ENCODE assay signal across 8 cellular contexts in the genomic region with DNA sequence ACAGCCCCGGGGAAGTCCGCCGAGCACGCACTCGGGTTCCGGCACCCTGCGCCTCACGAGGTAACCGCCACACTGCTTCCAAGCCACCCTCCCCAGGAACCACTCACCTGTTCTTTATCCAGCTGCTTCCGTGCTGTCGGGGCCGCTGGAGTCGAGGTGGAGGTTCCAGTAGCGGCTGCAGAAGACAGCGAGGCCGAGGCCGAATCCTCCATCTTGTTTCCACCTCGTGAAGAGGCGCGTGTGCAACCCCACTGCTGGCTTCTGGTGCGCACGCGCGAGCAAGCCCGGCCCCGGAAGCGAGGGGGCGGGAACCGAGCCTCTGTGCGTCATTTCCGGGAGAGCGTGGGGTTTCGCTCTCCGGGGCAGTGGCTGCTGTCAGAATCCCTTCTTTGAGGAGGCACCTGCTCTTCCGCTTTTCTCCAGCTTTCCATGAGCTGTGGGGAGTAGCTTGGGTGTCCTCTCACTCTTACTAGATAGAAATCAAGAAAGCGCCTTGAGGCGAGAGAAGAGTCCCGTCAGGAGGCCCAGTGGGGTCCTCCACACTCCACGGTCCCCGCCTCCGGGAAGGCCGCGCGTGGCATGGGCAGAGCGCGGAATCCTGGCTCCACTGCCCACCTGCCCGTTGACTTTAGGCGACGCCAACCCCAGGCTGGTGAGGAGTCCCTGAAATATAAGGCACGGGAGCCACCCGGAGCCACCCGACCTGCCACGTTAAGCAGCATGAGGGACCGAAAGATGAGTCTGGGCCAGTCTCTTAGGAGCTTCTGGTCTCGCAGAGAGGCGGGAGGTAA. TPM values are rescaled to one million over a fixed set of nuclear protein-coding genes. Genes with fewer than 3 reads are reported as not detected.
DNase-seq lines count a peak whose midpoint lies in the region; ATAC-seq and TF ChIP-seq lines count a peak whose summit lies in the region.

RSL1D1 (minus strand) TSS at position 242 of the 791 bp plus-strand sequence; CDS start at position 212, 30 bp downstream.

- no peak for TF ChIP-seq CTCF in PC-9 (conservative IDR thresholded peaks at IDR 0.05)

- H3K36me3 ChIP-seq in PC-9 (ENCODE audit: low read depth) (peaks cover 43% of the 10 kb centered on the region), muscle layer of colon (ENCODE audit: insufficient read depth, low read length) (peaks cover 29% of the 10 kb centered on the region)

- CTCF ChIA-PET in PC-9 (lab: Charles Lee), result interaction anchor here (0.5 to 0.8 kb wide), 4 partner anchors 14 to 224 kb away, joined by 3 to 7 read pairs (median 4); no protein-coding TSS in a partner anchor

- peaks cover 39% of the 10 kb centered on the region for H4K20me1 ChIP-seq in PC-9 (ENCODE audit: insufficient read depth)

- in situ Hi-C loops in KBM-7 (cut with MboI; ENCODE audit: low pct_unique_long_range_greater_than_20kb, low sequenced_read_pairs), result no loop called here

- intact Hi-C loops in PC-9 (cut with micrococcal nuclease; ENCODE audit: unreplicated experiment), result loop anchor here (2.0 kb wide), 1 partner anchor 15 kb away; no protein-coding TSS in a partner anchor

- peak within 1 kb of the TSS; percentile 97 for H2AFZ ChIP-seq in PC-9

- peak within 1 kb of the TSS; percentile 97 for H3K4me2 ChIP-seq in PC-9

- no peaks in the 10 kb centered on the region for H3K9me3 ChIP-seq in PC-9 (ENCODE audit: insufficient read depth, low read depth)
- no peaks in the 10 kb centered on the region for H3K9me3 ChIP-seq in muscle layer of colon (ENCODE audit: low read length)

- H3K9ac ChIP-seq in muscle layer of colon (ENCODE audit: low read length), result peak within 1 kb of the TSS; percentile 76

- H3K4me1 ChIP-seq in PC-9 (replicated peaks; ENCODE audit: insufficient read depth) (peaks cover 27% of the 10 kb centered on the region), muscle layer of colon (ENCODE audit: insufficient read depth, low read length) (peaks cover 29% of the 10 kb centered on the region)

- POLR2A ChIA-PET in PC-9 (lab: Charles Lee; ENCODE audit: unreplicated experiment), result interaction anchor here (0.5 to 1.2 kb wide), 3 partner anchors 69 to 109 kb away, joined by 3 to 4 read pairs (median 3); partner anchors contain the start of gene TXNDC11

- H3K27me3 ChIP-seq in PC-9 (ENCODE audit: insufficient read depth, low read depth) (no peaks in the 10 kb centered on the region), muscle layer of colon (ENCODE audit: control insufficient read depth in 1 of 2, insufficient read depth in 2 of 2, low read length in 2 of 2) (no peaks in the 10 kb centered on the region)

- peaks cover 23% of the 10 kb centered on the region for H3F3A ChIP-seq in PC-9 (ENCODE audit: insufficient read depth, low read depth)

- H3K4me3 ChIP-seq in PC-9 (peak within 1 kb of the TSS; percentile 83), muscle layer of colon (ENCODE audit: low read depth in 1 of 2, low read length in 2 of 2) (peak within 1 kb of the TSS; percentile 98)

- peaks cover 94% of the 10 kb centered on the region for H3K79me2 ChIP-seq in PC-9 (ENCODE audit: low read depth)

- H3K27ac ChIP-seq in PC-9, result peak within 1 kb of the TSS; percentile 61
- peak within 1 kb of the TSS; percentile 94 for H3K27ac ChIP-seq in muscle layer of colon (ENCODE audit: low read depth, low read length)

- DNase-seq in DMS53 treated with DMSO at 0.1 percent for 48 hours (lab: John Stamatoyannopoulos, UW; ENCODE audit: unreplicated experiment), result peak; percentile 84
- DNase-seq in KBM-7, result peak; percentile 96
- DNase-seq in PC-9, result peak; percentile 84 to 96
- DNase-seq in activated T-cell treated with anti-CD3 and anti-CD28 coated beads, Interleukin-2, amount 50 U/mL, for 1 hour, result peak; percentile 97
- peak; percentile 96 to 98 for DNase-seq in erythroblast (lab: John Stamatoyannopoulos, UW)
- DNase-seq in stimulated activated CD8-positive, alpha-beta memory T cell treated with anti-CD3 and anti-CD28 coated beads, Interleukin-7, amount 100 ng/mL, for 1 hour (ENCODE audit: low read depth in 2 of 2), result peak; percentile 88 to 90

- ATAC-seq in GM21723 (IDR thresholded peaks at IDR 0.05; ENCODE audit: unreplicated experiment), result peak; percentile 77

- BruUV-seq in PC-9 (replicated peaks; lab: Mats Ljungman, UMichigan), result TSS peak; percentile 71

- TF ChIP-seq POLR2A in erythroblast (IDR thresholded peaks at IDR 0.05; ENCODE audit: low read length), result peak; percentile 94

- no peaks in the 10 kb centered on the region for H3K9me2 ChIP-seq in PC-9 (ENCODE audit: insufficient read depth)

RNA-seq across cellular contexts. Expression of gene RSL1D1, which starts in this region (rescaled TPM):
- 172 and 226 TPM in 2 replicates for total RNA-seq in PC-9 (2021)

Comparison
In these comparisons a context has a peak if more than half of its experiments do, and no peak if none do; other contexts are left out.
1. Peak in every context shown above with its lines: DNase-seq, ATAC-seq, H3K4me3 ChIP-seq and H3K27ac ChIP-seq.